8 cellular contexts compared by ENCODE assay signal in the genomic region with DNA sequence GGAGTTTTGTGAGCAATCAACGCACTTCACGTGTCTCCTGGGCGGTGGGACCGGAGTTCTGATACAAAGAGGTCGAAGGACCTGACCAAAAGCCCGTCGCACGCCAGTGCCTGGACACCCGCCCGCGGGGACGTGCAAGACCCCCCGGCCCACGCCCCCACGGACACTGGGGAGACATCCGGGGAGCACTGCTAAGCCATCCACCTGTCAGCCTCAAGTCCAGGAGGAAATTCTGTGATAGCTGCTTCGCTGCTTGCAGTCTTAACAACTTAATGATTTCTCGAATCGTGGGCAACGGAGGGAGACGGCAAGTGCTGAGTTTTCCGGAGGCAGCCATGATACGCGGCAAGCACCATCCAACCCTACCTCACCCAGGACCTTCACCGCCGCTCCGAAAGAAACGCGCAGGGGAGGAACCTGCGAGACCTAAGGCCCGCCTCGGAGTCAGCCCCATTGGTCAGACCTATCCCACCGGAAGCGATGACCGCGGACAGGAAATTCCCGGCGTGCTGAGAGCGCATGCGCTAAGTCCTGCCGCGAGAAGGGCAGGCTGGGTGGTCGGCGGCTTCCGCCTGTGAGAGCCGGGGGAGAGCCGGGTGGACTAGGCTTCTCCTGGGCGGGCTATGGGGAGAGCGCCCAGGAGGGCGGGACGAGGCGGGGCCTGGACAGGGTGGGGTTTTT. TPM values are rescaled to one million over a fixed set of nuclear protein-coding genes. Genes with fewer than 3 reads are reported as not detected.
A peak's percentile ranks its signal among the peaks of the same experiment; 100 is the strongest.
DNase-seq lines count a peak whose midpoint lies in the region; ATAC-seq and TF ChIP-seq lines count a peak whose summit lies in the region.

A gene (minus strand): TSS at position 393 of the 681 bp plus-strand sequence. CDS start 56 bp downstream, at position 337.

- H3K4me3 ChIP-seq in iPS DF 6.9 (ENCODE audit: low read length) (peak within 1 kb of the TSS; percentile 88), gastrocnemius medialis (peak within 1 kb of the TSS; percentile 84 to 95 (median 88))

- WGBS in iPS DF 6.9 (ENCODE audit: insufficient coverage, insufficient read length), result no CpG with 5 or more reads among the region's 52 CpGs

- DNase-seq in NCI-H2107 (lab: John Stamatoyannopoulos, UW) (peak; percentile 95), UCSD-AML1 (lab: John Stamatoyannopoulos, UW; ENCODE audit: unreplicated experiment) (peak; percentile 99), brain pericyte (ENCODE audit: low read depth, low spot score) (peak; percentile 98), iPS DF 6.9 (ENCODE audit: low read depth, low spot score) (peak; percentile 98), gastrocnemius medialis (peak; percentile 98)

- peak; percentile 85 for ATAC-seq in GM18519 (IDR thresholded peaks at IDR 0.05; ENCODE audit: low FRiP score, unreplicated experiment)
- peak; percentile 81 for ATAC-seq in HG03060 (IDR thresholded peaks at IDR 0.05; ENCODE audit: low read depth, unreplicated experiment)
- peak; percentile 90 to 91 for ATAC-seq in gastrocnemius medialis

- no peaks in the 10 kb centered on the region for H3K27me3 ChIP-seq in iPS DF 6.9 (ENCODE audit: control insufficient read depth, insufficient read depth, low read length)
- no peaks in the 10 kb centered on the region for H3K27me3 ChIP-seq in gastrocnemius medialis

- H3K36me3 ChIP-seq in iPS DF 6.9 (ENCODE audit: control insufficient read depth, insufficient read depth, low read length) (peaks cover 3% of the 10 kb centered on the region; the same call in 1 of the 2 replicates), gastrocnemius medialis (peaks cover 0 to 21% of the 10 kb centered on the region in 2 donors)

- no peak for TF ChIP-seq CTCF in 22Rv1 (IDR thresholded peaks at IDR 0.05)
- no peak for TF ChIP-seq CTCF in gastrocnemius medialis (IDR thresholded peaks at IDR 0.05 in 4 of 5, conservative IDR thresholded peaks at IDR 0.05 in 1 of 5)

- intact Hi-C loops in gastrocnemius medialis (cut with DNase I; ENCODE audit: low total_unique reads), result loop anchor here (1.0 to 10.0 kb wide), 6 partner anchors 62 to 1931 kb away; a partner anchor contains a TSS

- TF ChIP-seq POLR2A in gastrocnemius medialis (IDR thresholded peaks at IDR 0.05), result peak; percentile 94

- H3K4me1 ChIP-seq in iPS DF 6.9 (ENCODE audit: control insufficient read depth, insufficient read depth, low read length), result no peaks in the 10 kb centered on the region
- H3K4me1 ChIP-seq in gastrocnemius medialis, result peaks cover 3 to 11% of the 10 kb centered on the region in 2 donors

- peak within 1 kb of the TSS; percentile 86 for H3K27ac ChIP-seq in 22Rv1
- no peak within 1 kb of the TSS for H3K27ac ChIP-seq in iPS DF 6.9 (ENCODE audit: low read length)
- H3K27ac ChIP-seq in gastrocnemius medialis, result peak within 1 kb of the TSS; percentile 87 to 93 (median 91)

- H3K9me3 ChIP-seq in iPS DF 6.9 (ENCODE audit: control insufficient read depth, insufficient read depth, low read length) (no peaks in the 10 kb centered on the region), gastrocnemius medialis (no peaks in the 10 kb centered on the region)

- in situ Hi-C loops in gastrocnemius medialis (cut with MboI; ENCODE audit: low sequenced_read_pairs in 4 of 4), result loop anchor here in 1 of 4 donors (25.0 kb wide), 1 partner anchor 1473 kb away; a partner anchor contains a TSS

RNA-seq across cellular contexts. Expression of the gene that starts here (rescaled TPM):
- 10 to 100 TPM; 13.4 to 34.4 (median 29.2) TPM for total RNA-seq in gastrocnemius medialis
